In genomic region chr2:64837116-64837704, GRCh38 we compare ENCODE assay signal across 14 cellular contexts.
DNase-seq lines count a peak whose midpoint lies in the region; ATAC-seq, FAIRE-seq and TF ChIP-seq lines count a peak whose summit lies in the region.
"Had no signal": no experiment of that assay in that cellular context is flagged by ENCODE, and none has a peak within 500 bp of the region (broad histone marks: within the 10 kb centered on the region; RNA-seq: fewer than 3 reads in every experiment).

No MANE protein-coding gene starts in this region.

- no peak overlapping the region for H3K4me2 ChIP-seq in astrocyte (ENCODE audit: low read length)

- peak overlapping the region; percentile 16 for H3K27ac Mint-ChIP-seq in astrocyte (ENCODE audit: unreplicated experiment)
- peak overlapping the region; percentile 60 for H3K27ac Mint-ChIP-seq in memory B cell
- H3K27ac Mint-ChIP-seq: stimulated activated naive CD8-positive, alpha-beta T cell treated with anti-CD3 and anti-CD28 coated beads, Interleukin-15, Interleukin-2, amounts not matched to agents 100 ng/mL and 50 ng/mL, for 24 hours had no signal

- WGBS in body of pancreas, 2 donors = 90 to 91% methylated on average over 10 of the region's 10 CpGs
- WGBS in prostate gland = 86% methylated on average over 10 of the region's 10 CpGs

- H3K9ac ChIP-seq in astrocyte (ENCODE audit: low read length) = no peak overlapping the region

- H3K9me3 Mint-ChIP-seq in astrocyte (ENCODE audit: unreplicated experiment) (no peaks in the 10 kb centered on the region), memory B cell (no peaks in the 10 kb centered on the region)
- H3K9me3 Mint-ChIP-seq: stimulated activated naive CD8-positive, alpha-beta T cell treated with anti-CD3 and anti-CD28 coated beads, Interleukin-15, Interleukin-2, amounts not matched to agents 100 ng/mL and 50 ng/mL, for 24 hours had no signal

- no peaks in the 10 kb centered on the region for H3K79me2 ChIP-seq in astrocyte (ENCODE audit: insufficient read depth, low read length)

- H3K9me3 ChIP-seq in astrocyte (ENCODE audit: insufficient read depth, low read depth, low read length) = no peaks in the 10 kb centered on the region
- H3K9me3 ChIP-seq in body of pancreas = no peaks in the 10 kb centered on the region
- H3K9me3 ChIP-seq in prostate gland = no peaks in the 10 kb centered on the region
- H3K9me3 ChIP-seq: BE2C, HAP-1 had no signal

- peaks cover 5% of the 10 kb centered on the region for H3K27me3 Mint-ChIP-seq in astrocyte (ENCODE audit: low read depth, unreplicated experiment)
- no peaks in the 10 kb centered on the region for H3K27me3 Mint-ChIP-seq in memory B cell
- H3K27me3 Mint-ChIP-seq: stimulated activated naive CD8-positive, alpha-beta T cell treated with anti-CD3 and anti-CD28 coated beads, Interleukin-15, Interleukin-2, amounts not matched to agents 100 ng/mL and 50 ng/mL, for 24 hours had no signal

- H3K4me3 ChIP-seq in astrocyte (ENCODE audit: insufficient read depth, low read depth, low read length) = no peak overlapping the region
- H3K4me3 ChIP-seq in body of pancreas = no peak overlapping the region
- no peak overlapping the region for H3K4me3 ChIP-seq in prostate gland
- H3K4me3 ChIP-seq: HAP-1 had no signal

- intact Hi-C loops in body of pancreas (cut with DNase I) = no loop called here
- intact Hi-C loops in prostate gland (cut with DNase I) = no loop called here

- ATAC-seq in memory B cell (ENCODE audit: low read depth) (no peak), body of pancreas (no peak)

- no peaks in the 10 kb centered on the region for H4K20me1 ChIP-seq in astrocyte (ENCODE audit: insufficient read depth, low read length)

- H2AFZ ChIP-seq in astrocyte (ENCODE audit: low read depth, low read length) = no peak overlapping the region

- H3K27me3 ChIP-seq in astrocyte (ENCODE audit: insufficient read depth, low read length) (no peaks in the 10 kb centered on the region), body of pancreas (no peaks in the 10 kb centered on the region), prostate gland (replicated peaks; ENCODE audit: insufficient read depth) (no peaks in the 10 kb centered on the region)
- H3K27me3 ChIP-seq: BE2C had no signal

- H3K4me1 ChIP-seq in astrocyte (ENCODE audit: insufficient read depth, low read length) (peaks cover 23% of the 10 kb centered on the region), body of pancreas (no peaks in the 10 kb centered on the region), prostate gland (replicated peaks) (no peaks in the 10 kb centered on the region)
- H3K4me1 ChIP-seq: BE2C had no signal

- no peak for FAIRE-seq in astrocyte (lab: Jason Lieb, UNC)

- TF ChIP-seq POLR2A in body of pancreas (IDR thresholded peaks at IDR 0.05) = no peak
- no peak for TF ChIP-seq POLR2A in prostate gland (IDR thresholded peaks at IDR 0.05)

- no peak for TF ChIP-seq CTCF in astrocyte (IDR thresholded peaks at IDR 0.05; ENCODE audit: insufficient read depth, low read depth, low read length)
- no peak for TF ChIP-seq CTCF in body of pancreas (IDR thresholded peaks at IDR 0.05)
- no peak for TF ChIP-seq CTCF in prostate gland (IDR thresholded peaks at IDR 0.05)

- H3K27ac ChIP-seq in astrocyte (ENCODE audit: low read depth, low read length) (no peak overlapping the region), body of pancreas (no peak overlapping the region), prostate gland (no peak overlapping the region)

- H3K36me3 ChIP-seq in astrocyte (ENCODE audit: insufficient read depth, low read length) = no peaks in the 10 kb centered on the region
- H3K36me3 ChIP-seq in body of pancreas (replicated peaks in 1 of 2; ENCODE audit: insufficient read depth in 1 of 2, low read depth in 2 of 2) = no peaks in the 10 kb centered on the region
- H3K36me3 ChIP-seq in prostate gland = no peaks in the 10 kb centered on the region
- H3K36me3 ChIP-seq: BE2C, HAP-1 had no signal

- H3K4me3 Mint-ChIP-seq in astrocyte (ENCODE audit: unreplicated experiment) (no peak overlapping the region), memory B cell (no peak overlapping the region)
- H3K4me3 Mint-ChIP-seq: stimulated activated naive CD8-positive, alpha-beta T cell treated with anti-CD3 and anti-CD28 coated beads, Interleukin-15, Interleukin-2, amounts not matched to agents 100 ng/mL and 50 ng/mL, for 24 hours had no signal

- no peaks in the 10 kb centered on the region for H3K36me3 Mint-ChIP-seq in astrocyte (ENCODE audit: low read depth, unreplicated experiment)
- no peaks in the 10 kb centered on the region for H3K36me3 Mint-ChIP-seq in memory B cell

- DNase-seq in AG08395 (ENCODE audit: low spot score) (peak; percentile 25), HK-2 (ENCODE audit: unreplicated experiment) (peak; percentile 73), astrocyte (ENCODE audit: low read depth) (peak; percentile 62), memory B cell (ENCODE audit: low spot score in 2 of 2) (no peak), NCI-H2029 (lab: John Stamatoyannopoulos, UW) (no peak), body of pancreas (no peak), DMS 273 (lab: John Stamatoyannopoulos, UW; ENCODE audit: unreplicated experiment) (no peak), prostate gland (ENCODE audit: low spot score) (no peak)
- DNase-seq: activated CD4-positive, alpha-beta T cell treated with anti-CD3 and anti-CD28 coated beads, Interleukin-2, amount 50 U/mL, for 1 hour; activated naive CD4-positive, alpha-beta T cell treated with Interleukin-2 at 50 U/mL for 16 hours; BE2C; NCI-H510A had no signal

- peaks cover 7% of the 10 kb centered on the region for H3K4me1 Mint-ChIP-seq in astrocyte (ENCODE audit: low read depth, unreplicated experiment)
- peaks cover 34% of the 10 kb centered on the region for H3K4me1 Mint-ChIP-seq in memory B cell

Comparison
In these comparisons a context has a peak if more than half of its experiments do, and no peak if none do; other contexts are left out.
1. DNase-seq: peak in AG08395 (single experiment), HK-2 (single experiment) and astrocyte (single experiment); none in memory B cell (0 of 2), NCI-H2029 (single experiment), body of pancreas (0 of 4), DMS 273 (single experiment) and prostate gland (single experiment).